Comparison of ENCODE assay signal across 13 cellular contexts in the genomic region with DNA sequence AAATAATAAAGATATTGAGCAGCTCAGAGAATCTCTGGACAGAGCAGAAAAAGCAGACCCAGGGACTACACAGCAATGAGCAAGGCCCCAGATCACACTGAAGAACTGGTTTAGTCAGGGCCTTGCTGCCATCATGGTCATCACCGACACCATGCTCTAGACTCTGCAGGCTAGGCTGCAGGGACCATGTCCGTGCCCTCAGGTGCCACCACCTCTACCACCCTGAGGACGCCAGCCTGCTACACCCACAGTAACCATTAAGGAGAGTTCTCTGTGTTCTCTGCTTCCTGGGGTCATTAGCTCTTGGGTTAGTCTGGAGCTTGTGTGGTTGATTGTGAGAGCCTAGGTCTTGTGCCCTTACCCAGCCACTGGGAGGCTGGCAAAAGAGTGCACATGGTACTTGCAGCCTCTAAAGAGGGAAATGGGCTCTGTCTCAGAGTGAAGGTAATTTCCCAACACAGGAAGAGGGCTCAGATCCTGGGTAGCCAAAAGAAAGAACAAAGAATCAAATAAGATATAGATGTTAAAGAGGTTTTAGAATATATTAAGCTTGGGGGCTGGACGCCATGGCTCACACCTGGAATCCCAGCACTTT.
"Had no signal": no experiment of that assay in that cellular context is flagged by ENCODE, and none has a peak within 500 bp of the region (broad histone marks: within the 10 kb centered on the region; RNA-seq: fewer than 3 reads in every experiment).

No MANE protein-coding gene starts in this region.

- H3K4me3 Mint-ChIP-seq: activated naive CD8-positive, alpha-beta T cell treated with anti-CD3 and anti-CD28 coated beads, Interleukin-2, amount 10 ng/mL, durations not matched to agents 7 days and 5 days had no signal

- H3K9me3 ChIP-seq: left lung, psoas muscle, right lobe of liver, thoracic aorta had no signal

- DNase-seq: activated CD4-positive, alpha-beta T cell treated with anti-CD3 and anti-CD28 coated beads for 48 hours; activated naive CD8-positive, alpha-beta T cell treated with anti-CD3 and anti-CD28 coated beads, Interleukin-2, amount 10 ng/mL, durations not matched to agents 7 days and 5 days; anterior cingulate cortex; foreskin keratinocyte; left lung; mesendoderm; psoas muscle; stimulated activated CD4-positive, alpha-beta T cell treated with anti-CD3 and anti-CD28 coated beads, Interleukin-2, amount 100 ng/mL, for 24 hours; stimulated activated naive CD4-positive, alpha-beta T cell treated with Interleukin-2 at 50 U/mL for 16 hours; SW 1271; WERI-Rb-1 had no signal

- H3K4me3 ChIP-seq: left lung, psoas muscle, right lobe of liver, thoracic aorta had no signal

- H3K36me3 ChIP-seq: left lung, right lobe of liver, thoracic aorta, WERI-Rb-1 had no signal

- H3K27ac ChIP-seq: foreskin keratinocyte, left lung, psoas muscle, right lobe of liver, thoracic aorta, WERI-Rb-1 had no signal

- H3K27ac Mint-ChIP-seq: activated naive CD8-positive, alpha-beta T cell treated with anti-CD3 and anti-CD28 coated beads, Interleukin-2, amount 10 ng/mL, durations not matched to agents 7 days and 5 days had no signal

- H3K9me3 Mint-ChIP-seq: activated naive CD8-positive, alpha-beta T cell treated with anti-CD3 and anti-CD28 coated beads, Interleukin-2, amount 10 ng/mL, durations not matched to agents 7 days and 5 days had no signal

- H3K4me1 ChIP-seq: foreskin keratinocyte, left lung, psoas muscle, right lobe of liver had no signal

- H3K36me3 Mint-ChIP-seq: activated naive CD8-positive, alpha-beta T cell treated with anti-CD3 and anti-CD28 coated beads, Interleukin-2, amount 10 ng/mL, durations not matched to agents 7 days and 5 days had no signal

- H3K27me3 ChIP-seq: foreskin keratinocyte, left lung, right lobe of liver had no signal

- ATAC-seq: foreskin keratinocyte, left lung, right lobe of liver had no signal

- H3K27me3 Mint-ChIP-seq: activated naive CD8-positive, alpha-beta T cell treated with anti-CD3 and anti-CD28 coated beads, Interleukin-2, amount 10 ng/mL, durations not matched to agents 7 days and 5 days had no signal
